ENCODE assay signal across 8 cellular contexts in genomic region chr1:248905949-248906740, GRCh38. TPM values are rescaled to one million over a fixed set of nuclear protein-coding genes. Genes with fewer than 3 reads are reported as not detected.
A peak's percentile ranks its signal among the peaks of the same experiment; 100 is the strongest.
DNase-seq lines count a peak whose midpoint lies in the region; ATAC-seq and TF ChIP-seq lines count a peak whose summit lies in the region.

Gene PGBD2, plus strand, starts transcription at chr1:248906235. Its CDS starts 7,628 bp downstream, at chr1:248913863.

- WGBS in esophagus, 2 donors, result 1% methylated on average over 78 to 80 of the region's 80 CpGs

- peak within 1 kb of the TSS; percentile 94 for H3K4me2 ChIP-seq in OCI-LY3 (ENCODE audit: low read length)

- peak within 1 kb of the TSS; percentile 90 for H2AFZ ChIP-seq in OCI-LY3 (ENCODE audit: low read depth, low read length)

- H3K36me3 ChIP-seq in OCI-LY3 (replicated peaks; ENCODE audit: low read depth, low read length) (no peaks in the 10 kb centered on the region), esophagus (ENCODE audit: control insufficient read depth in 2 of 2, insufficient read depth in 2 of 2, low read length in 1 of 2) (peaks cover 2 to 5% of the 10 kb centered on the region in 2 donors), muscle layer of duodenum (ENCODE audit: control insufficient read depth in 1 of 2, insufficient read depth in 2 of 2, low read length in 2 of 2) (no peaks in the 10 kb centered on the region)

- ATAC-seq in GM21526 (IDR thresholded peaks at IDR 0.05; ENCODE audit: low FRiP score, unreplicated experiment), result peak; percentile 95

- H3K9ac ChIP-seq in OCI-LY3 (ENCODE audit: low read length), result peak within 1 kb of the TSS; percentile 89

- no peaks in the 10 kb centered on the region for H3K9me3 ChIP-seq in OCI-LY3 (ENCODE audit: insufficient read depth, low read length)
- no peaks in the 10 kb centered on the region for H3K9me3 ChIP-seq in esophagus (ENCODE audit: control insufficient read depth in 2 of 2, insufficient read depth in 1 of 2, low read depth in 1 of 2, low read length in 1 of 2)
- no peaks in the 10 kb centered on the region for H3K9me3 ChIP-seq in muscle layer of duodenum (ENCODE audit: control insufficient read depth in 1 of 2, low read length in 2 of 2)

- peak within 1 kb of the TSS; percentile 79 for H3K27ac ChIP-seq in OCI-LY3 (ENCODE audit: low read length)
- H3K27ac ChIP-seq in esophagus (ENCODE audit: low read depth in 2 of 2, low read length in 1 of 2), result peak within 1 kb of the TSS; percentile 94 to 96
- H3K27ac ChIP-seq in muscle layer of duodenum (ENCODE audit: low read length), result peak within 1 kb of the TSS; percentile 92

- H3K4me3 ChIP-seq in OCI-LY3 (ENCODE audit: low read length), result peak within 1 kb of the TSS; percentile 88
- H3K4me3 ChIP-seq in esophagus (ENCODE audit: low read depth in 1 of 2, low read length in 2 of 2), result peak within 1 kb of the TSS; percentile 78 to 79
- peak within 1 kb of the TSS; percentile 72 for H3K4me3 ChIP-seq in muscle layer of duodenum (ENCODE audit: low read depth in 1 of 2, low read length in 2 of 2)

- H3K27me3 ChIP-seq in OCI-LY3 (ENCODE audit: low read depth, low read length) (0 out of 2 replicates have a peak, but pooled peaks cover 7% of the 10 kb centered on the region), esophagus (ENCODE audit: control insufficient read depth in 1 of 2, insufficient read depth in 2 of 2, low read length in 2 of 2) (no peaks in the 10 kb centered on the region), muscle layer of duodenum (ENCODE audit: low read depth, low read length) (no peaks in the 10 kb centered on the region)

- no peaks in the 10 kb centered on the region for H4K20me1 ChIP-seq in OCI-LY3 (ENCODE audit: insufficient read depth, low read length)

- H3K4me1 ChIP-seq in OCI-LY3 (ENCODE audit: low read length) (peaks cover 13% of the 10 kb centered on the region; the same call in 1 of the 2 replicates), esophagus (ENCODE audit: control insufficient read depth in 2 of 2, insufficient read depth in 2 of 2, low read length in 1 of 2) (no peaks in the 10 kb centered on the region), muscle layer of duodenum (ENCODE audit: control insufficient read depth in 1 of 2, insufficient read depth in 2 of 2, low read length in 2 of 2) (peaks cover 8 to 19% of the 10 kb centered on the region in 2 donors)

- peaks cover 5% of the 10 kb centered on the region; the same call in 1 of the 2 replicates for H3K79me2 ChIP-seq in OCI-LY3 (ENCODE audit: low read length)

- DNase-seq in DMS153 (lab: John Stamatoyannopoulos, UW), result peak; percentile 87
- DNase-seq in HuH-7 (ENCODE audit: low spot score), result peak; percentile 87
- peak; percentile 96 for DNase-seq in activated T-cell treated with anti-CD3 and anti-CD28 coated beads for 48 hours (ENCODE audit: low read depth)
- peak; percentile 97 for DNase-seq in stimulated activated CD8-positive, alpha-beta memory T cell treated with anti-CD3 and anti-CD28 coated beads, Interleukin-7, amount 100 ng/mL, for 24 hours (ENCODE audit: low read depth)

- TF ChIP-seq CTCF in OCI-LY3 (IDR thresholded peaks at IDR 0.05; ENCODE audit: low read depth, low read length), result peak; percentile 86

RNA-seq across cellular contexts. Expression of gene PGBD2, which starts in this region (rescaled TPM):
- polyA plus RNA-seq in esophagus, result 1 to 10 TPM; 3.8 to 7.2 TPM

Comparison
In these comparisons a context has a peak if more than half of its experiments do, and no peak if none do; other contexts are left out.
1. Peak in every context shown above with its lines: DNase-seq, ATAC-seq, H3K4me3 ChIP-seq and H3K27ac ChIP-seq.